Comparison of ENCODE assay signal across 12 cellular contexts in the genomic region with DNA sequence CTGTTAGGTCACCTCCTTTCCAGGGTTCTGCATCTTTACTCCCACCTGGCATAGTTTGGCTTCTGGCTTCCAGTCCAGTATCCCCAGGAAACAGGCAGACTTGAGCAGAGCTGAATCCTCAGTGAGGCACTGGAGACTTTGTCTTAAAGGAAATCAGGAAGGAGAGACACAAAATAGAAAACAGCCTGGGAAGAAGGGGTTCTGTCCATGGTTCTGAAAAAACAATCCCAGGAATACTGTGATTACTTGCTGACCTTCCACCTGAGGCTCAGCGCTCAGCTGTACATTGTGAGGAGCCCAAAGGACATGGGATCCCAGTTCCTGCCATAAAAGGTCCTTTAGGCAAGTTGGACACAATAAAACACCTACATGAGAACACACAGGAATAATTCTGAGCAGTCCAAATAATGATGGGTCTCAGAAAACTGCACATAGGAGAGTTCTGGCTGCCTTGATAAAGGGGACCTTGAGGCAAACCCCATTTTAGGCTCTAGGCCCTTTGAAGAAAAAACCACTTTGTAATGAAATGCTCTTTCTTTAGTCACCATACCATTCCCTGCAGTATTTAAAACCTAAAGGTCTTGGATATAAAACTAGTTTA.
A peak's percentile ranks its signal among the peaks of the same experiment; 100 is the strongest.
DNase-seq lines count a peak whose midpoint lies in the region; ATAC-seq and TF ChIP-seq lines count a peak whose summit lies in the region.
"Had no signal": no experiment of that assay in that cellular context is flagged by ENCODE, and none has a peak within 500 bp of the region (broad histone marks: within the 10 kb centered on the region; RNA-seq: fewer than 3 reads in every experiment).

No MANE protein-coding gene starts in this region.

- H3K27me3 Mint-ChIP-seq in activated naive CD4-positive, alpha-beta T cell treated with anti-CD3 and anti-CD28 coated beads for 36 hours (ENCODE audit: low read depth): peaks cover 20% of the 10 kb centered on the region

- DNase-seq in EH (ENCODE audit: low read depth) (peak; percentile 41), LoVo (ENCODE audit: low spot score) (peak; percentile 17), cardiac fibroblast (ENCODE audit: low read depth in 2 of 2) (peak; percentile 25 to 30), lung microvascular endothelial cell (ENCODE audit: low read depth in 2 of 2) (peak; percentile 12 to 14), occipital lobe (lab: John Stamatoyannopoulos, UW) (no peak)
- no peak for DNase-seq in activated naive CD4-positive, alpha-beta T cell treated with anti-CD3 and anti-CD28 coated beads for 36 hours
- DNase-seq: heart left ventricle; stimulated activated CD4-positive, alpha-beta T cell treated with anti-CD3 and anti-CD28 coated beads, Interleukin-2, amount 100 ng/mL, for 48 hours had no signal

- peaks cover 6% of the 10 kb centered on the region for H3K4me1 Mint-ChIP-seq in activated naive CD4-positive, alpha-beta T cell treated with anti-CD3 and anti-CD28 coated beads for 36 hours (ENCODE audit: low read depth)
- H3K4me1 Mint-ChIP-seq: memory B cell; stimulated activated memory B cell treated with anti-CD40 and anti-IgM and Interleukin-4, amounts not matched to agents 10 μg/mL and 1 μg/mL and 100 μg/mL, for 72 hours had no signal

- ATAC-seq in GM21619 (IDR thresholded peaks at IDR 0.05; ENCODE audit: unreplicated experiment) (no peak), GM18907 (IDR thresholded peaks at IDR 0.05; ENCODE audit: unreplicated experiment) (no peak)
- ATAC-seq: heart left ventricle; stimulated activated memory B cell treated with anti-CD40 and anti-IgM and Interleukin-4, amounts not matched to agents 10 μg/mL and 1 μg/mL and 100 μg/mL, for 72 hours had no signal

- no peak overlapping the region for H3K27ac Mint-ChIP-seq in activated naive CD4-positive, alpha-beta T cell treated with anti-CD3 and anti-CD28 coated beads for 36 hours
- H3K27ac Mint-ChIP-seq: memory B cell; stimulated activated memory B cell treated with anti-CD40 and anti-IgM and Interleukin-4, amounts not matched to agents 10 μg/mL and 1 μg/mL and 100 μg/mL, for 72 hours had no signal

- no peak overlapping the region for H3K4me3 ChIP-seq in cardiac fibroblast (replicated peaks in 1 of 2; ENCODE audit: low read depth in 2 of 2, low read length in 2 of 2)
- H3K4me3 ChIP-seq: heart left ventricle had no signal

- TF ChIP-seq CTCF in cardiac fibroblast (IDR thresholded peaks at IDR 0.05; ENCODE audit: low read depth, low read length): no peak

- no peak overlapping the region for H3K4me3 Mint-ChIP-seq in activated naive CD4-positive, alpha-beta T cell treated with anti-CD3 and anti-CD28 coated beads for 36 hours
- H3K4me3 Mint-ChIP-seq: memory B cell; stimulated activated memory B cell treated with anti-CD40 and anti-IgM and Interleukin-4, amounts not matched to agents 10 μg/mL and 1 μg/mL and 100 μg/mL, for 72 hours had no signal

- CTCF ChIA-PET in activated naive CD4-positive, alpha-beta T cell treated with anti-CD3 and anti-CD28 coated beads for 36 hours (lab: Charles Lee): interaction anchor here (0.6 to 1.4 kb wide), 2 partner anchors 37 to 129 kb away, joined by 3 to 4 read pairs; no protein-coding TSS in a partner anchor

- no peaks in the 10 kb centered on the region for H3K9me3 Mint-ChIP-seq in activated naive CD4-positive, alpha-beta T cell treated with anti-CD3 and anti-CD28 coated beads for 36 hours
- H3K9me3 Mint-ChIP-seq: memory B cell had no signal

- intact Hi-C loops in activated naive CD4-positive, alpha-beta T cell treated with anti-CD3 and anti-CD28 coated beads for 36 hours (cut with micrococcal nuclease): no loop called here

- H3K36me3 Mint-ChIP-seq in activated naive CD4-positive, alpha-beta T cell treated with anti-CD3 and anti-CD28 coated beads for 36 hours (ENCODE audit: low read depth): no peaks in the 10 kb centered on the region
- H3K36me3 Mint-ChIP-seq: memory B cell; stimulated activated memory B cell treated with anti-CD40 and anti-IgM and Interleukin-4, amounts not matched to agents 10 μg/mL and 1 μg/mL and 100 μg/mL, for 72 hours had no signal

Comparison
In these comparisons a context has a peak if more than half of its experiments do, and no peak if none do; other contexts are left out.
1. DNase-seq: peak in EH (single experiment), LoVo (single experiment), cardiac fibroblast (2 of 2) and lung microvascular endothelial cell (2 of 2); none in occipital lobe (single experiment) and activated naive CD4-positive, alpha-beta T cell treated with anti-CD3 and anti-CD28 coated beads for 36 hours (single experiment).